ENCODE assay signal across 18 cellular contexts in the genomic region with DNA sequence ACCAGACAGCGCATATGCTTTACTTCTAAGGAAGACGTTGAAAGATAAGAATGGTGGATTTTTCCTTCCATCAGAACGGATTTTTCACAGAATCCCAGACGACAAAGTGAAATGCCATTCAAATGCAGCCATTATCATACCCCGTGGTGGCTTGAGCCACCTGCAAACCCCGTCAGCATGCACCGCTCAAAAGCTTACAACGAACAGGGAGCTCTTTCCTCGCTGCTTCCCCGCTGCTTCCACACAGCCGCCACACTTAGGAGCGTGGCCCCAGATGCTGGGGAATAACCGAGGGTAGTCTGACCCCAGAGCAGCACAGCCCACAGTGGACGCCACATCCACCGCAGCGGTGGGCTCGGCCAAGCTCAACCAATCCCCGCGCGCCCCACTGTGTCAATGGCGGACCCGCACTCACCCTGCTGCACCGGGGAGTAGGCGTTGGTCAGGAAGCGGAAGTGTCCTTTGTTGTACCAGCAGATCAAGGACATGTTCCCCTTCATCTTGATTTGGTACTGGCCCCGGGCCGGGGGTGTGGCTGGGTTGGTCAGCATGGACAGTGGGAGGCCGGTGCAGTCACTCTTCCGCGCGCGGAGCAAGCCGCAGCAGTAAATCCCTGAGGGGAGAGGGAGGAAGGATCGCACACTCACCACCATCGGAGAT.
DNase-seq lines count a peak whose midpoint lies in the region; ATAC-seq and TF ChIP-seq lines count a peak whose summit lies in the region.
"Had no signal": no experiment of that assay in that cellular context is flagged by ENCODE, and none has a peak within 500 bp of the region (broad histone marks: within the 10 kb centered on the region; RNA-seq: fewer than 3 reads in every experiment).

No MANE protein-coding gene starts in this region.

- no peak for ATAC-seq in stimulated activated memory B cell treated with anti-CD40 and anti-IgM and Interleukin-4, amounts not matched to agents 10 μg/mL and 1 μg/mL and 100 μg/mL, for 72 hours
- ATAC-seq: activated CD8-positive, alpha-beta T cell treated with anti-CD3 and anti-CD28 coated beads for 36 hours; HCT116; psoas muscle had no signal

- H3K4me1 ChIP-seq in HUES6 (ENCODE audit: control insufficient read depth, insufficient read depth, low read length) (peaks cover 23% of the 10 kb centered on the region), ascending aorta (no peaks in the 10 kb centered on the region)

- no peaks in the 10 kb centered on the region for H3K9me3 ChIP-seq in HUES6 (ENCODE audit: control insufficient read depth, insufficient read depth, low read depth, low read length)
- no peaks in the 10 kb centered on the region for H3K9me3 ChIP-seq in ascending aorta
- H3K9me3 ChIP-seq: psoas muscle had no signal

- H3K4me1 Mint-ChIP-seq in glutamatergic neuron (ENCODE audit: low read depth, unreplicated experiment), result peaks cover 25% of the 10 kb centered on the region
- H3K4me1 Mint-ChIP-seq in mesothelial cell of epicardium, result peaks cover 7% of the 10 kb centered on the region
- H3K4me1 Mint-ChIP-seq in stimulated activated memory B cell treated with anti-CD40 and anti-IgM and Interleukin-4, amounts not matched to agents 10 μg/mL and 1 μg/mL and 100 μg/mL, for 72 hours, result peaks cover 11% of the 10 kb centered on the region

- H3K27ac Mint-ChIP-seq in glutamatergic neuron (ENCODE audit: unreplicated experiment) (peak overlapping the region; percentile 44), mesothelial cell of epicardium (peak overlapping the region; percentile 59)
- no peak overlapping the region for H3K27ac Mint-ChIP-seq in stimulated activated memory B cell treated with anti-CD40 and anti-IgM and Interleukin-4, amounts not matched to agents 10 μg/mL and 1 μg/mL and 100 μg/mL, for 72 hours
- H3K27ac Mint-ChIP-seq: activated CD8-positive, alpha-beta T cell treated with anti-CD3 and anti-CD28 coated beads for 36 hours had no signal

- H3K9me3 Mint-ChIP-seq in glutamatergic neuron (ENCODE audit: unreplicated experiment), result peaks cover 9% of the 10 kb centered on the region
- H3K9me3 Mint-ChIP-seq in mesothelial cell of epicardium, result no peaks in the 10 kb centered on the region
- no peaks in the 10 kb centered on the region for H3K9me3 Mint-ChIP-seq in stimulated activated memory B cell treated with anti-CD40 and anti-IgM and Interleukin-4, amounts not matched to agents 10 μg/mL and 1 μg/mL and 100 μg/mL, for 72 hours
- H3K9me3 Mint-ChIP-seq: activated CD8-positive, alpha-beta T cell treated with anti-CD3 and anti-CD28 coated beads for 36 hours had no signal

- H3K36me3 ChIP-seq in HUES6 (ENCODE audit: control insufficient read depth, insufficient read depth, low read length) (no peaks in the 10 kb centered on the region), ascending aorta (no peaks in the 10 kb centered on the region)

- H3K27me3 Mint-ChIP-seq in glutamatergic neuron (ENCODE audit: unreplicated experiment), result peaks cover 4% of the 10 kb centered on the region
- peaks cover 6% of the 10 kb centered on the region for H3K27me3 Mint-ChIP-seq in mesothelial cell of epicardium (ENCODE audit: low read depth)
- peaks cover 51% of the 10 kb centered on the region for H3K27me3 Mint-ChIP-seq in stimulated activated memory B cell treated with anti-CD40 and anti-IgM and Interleukin-4, amounts not matched to agents 10 μg/mL and 1 μg/mL and 100 μg/mL, for 72 hours

- H3K4me3 ChIP-seq in HUES6 (ENCODE audit: low read depth, low read length) (peak overlapping the region; percentile 65), ascending aorta (no peak overlapping the region)
- H3K4me3 ChIP-seq: coronary artery, psoas muscle had no signal

- peak overlapping the region; percentile 63 for H3K9ac ChIP-seq in HUES6 (ENCODE audit: low read length)

- DNase-seq in glutamatergic neuron (no peak), mesothelial cell of epicardium (ENCODE audit: low spot score in 2 of 2, unreplicated experiment in 2 of 2) (peak in 1 of 2 experiments; percentile 50), ascending aorta (ENCODE audit: low spot score in 2 of 2) (no peak), amygdala (lab: John Stamatoyannopoulos, UW) (no peak)
- DNase-seq: activated CD8-positive, alpha-beta T cell treated with anti-CD3 and anti-CD28 coated beads for 36 hours; activated T-cell treated with anti-CD3 and anti-CD28 coated beads, Interleukin-2, amount 50 U/mL, for 48 hours; AML-193; amniotic stem cell; GDM1; NCI-H146; NCI-H510A; psoas muscle; T-helper 1 cell had no signal

- TF ChIP-seq CTCF in glutamatergic neuron (IDR thresholded peaks at IDR 0.05; ENCODE audit: partially characterized antibody, unreplicated experiment), result no peak
- TF ChIP-seq CTCF in mesothelial cell of epicardium (IDR thresholded peaks at IDR 0.05; ENCODE audit: unreplicated experiment), result no peak
- TF ChIP-seq CTCF in ascending aorta (IDR thresholded peaks at IDR 0.05), result no peak

- intact Hi-C loops in ascending aorta (cut with DNase I), result no loop called here

- H3K27me3 ChIP-seq in HUES6 (ENCODE audit: control insufficient read depth, insufficient read depth, low read length), result no peaks in the 10 kb centered on the region
- no peaks in the 10 kb centered on the region for H3K27me3 ChIP-seq in ascending aorta

- H3K4me3 Mint-ChIP-seq in glutamatergic neuron (ENCODE audit: unreplicated experiment) (no peak overlapping the region), mesothelial cell of epicardium (peak overlapping the region; percentile 75)
- H3K4me3 Mint-ChIP-seq in stimulated activated memory B cell treated with anti-CD40 and anti-IgM and Interleukin-4, amounts not matched to agents 10 μg/mL and 1 μg/mL and 100 μg/mL, for 72 hours, result no peak overlapping the region
- H3K4me3 Mint-ChIP-seq: activated CD8-positive, alpha-beta T cell treated with anti-CD3 and anti-CD28 coated beads for 36 hours had no signal

- peaks cover 6% of the 10 kb centered on the region for H3K36me3 Mint-ChIP-seq in glutamatergic neuron (ENCODE audit: unreplicated experiment)
- H3K36me3 Mint-ChIP-seq in mesothelial cell of epicardium, result no peaks in the 10 kb centered on the region
- H3K36me3 Mint-ChIP-seq in stimulated activated memory B cell treated with anti-CD40 and anti-IgM and Interleukin-4, amounts not matched to agents 10 μg/mL and 1 μg/mL and 100 μg/mL, for 72 hours, result no peaks in the 10 kb centered on the region

- H3K27ac ChIP-seq in HUES6 (ENCODE audit: low read depth, low read length) (peak overlapping the region; percentile 54), temporal lobe (ENCODE audit: low read depth, low read length) (peak overlapping the region; percentile 64), ascending aorta (no peak overlapping the region)
- H3K27ac ChIP-seq: coronary artery, psoas muscle had no signal

Comparison
In these comparisons a context has a peak if more than half of its experiments do, and no peak if none do; other contexts are left out.
1. H3K27ac ChIP-seq: peak in HUES6 (single experiment) and temporal lobe (single experiment); none in ascending aorta (0 of 2).